Comparison of ENCODE assay signal across 25 cellular contexts in the genomic region with DNA sequence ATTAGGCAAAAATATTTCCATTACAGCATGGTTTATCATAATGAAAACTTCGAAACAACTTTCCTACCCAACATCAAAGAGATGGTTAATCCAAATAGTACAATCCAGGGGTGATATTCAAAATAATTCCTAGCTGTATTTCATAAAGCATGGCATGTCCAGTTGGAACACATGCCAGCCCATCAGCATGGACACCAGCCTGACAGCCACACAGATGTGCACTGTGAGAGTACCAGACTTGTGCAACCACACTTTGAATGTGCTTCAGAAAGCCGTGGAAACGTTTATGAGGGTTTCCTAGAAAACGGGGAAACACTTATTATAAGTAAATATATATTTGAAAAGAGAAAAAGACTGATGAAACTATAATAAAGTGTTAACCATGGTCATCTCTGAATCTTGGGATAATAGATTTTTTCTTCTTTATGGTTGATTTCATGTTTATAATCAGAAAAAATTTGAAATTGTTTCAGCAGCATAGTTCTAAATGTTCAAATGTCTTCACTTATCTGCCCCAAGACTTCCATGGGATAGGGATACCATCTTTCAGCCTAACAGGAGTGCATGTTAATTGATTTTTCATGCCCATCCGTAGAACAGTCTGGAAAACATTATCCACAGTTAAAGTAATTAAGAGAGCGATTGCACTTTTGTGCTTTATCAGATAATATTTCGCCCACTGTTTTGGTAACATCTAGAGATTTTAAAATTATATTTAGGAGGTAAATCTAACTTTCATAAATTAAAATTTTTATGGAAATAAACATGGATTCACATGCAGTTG.
"Had no signal": no experiment of that assay in that cellular context is flagged by ENCODE, and none has a peak within 500 bp of the region (broad histone marks: within the 10 kb centered on the region; RNA-seq: fewer than 3 reads in every experiment).

No MANE protein-coding gene starts in this region.

- H3K9me3 Mint-ChIP-seq: activated CD4-positive, alpha-beta memory T cell treated with anti-CD3 and anti-CD28 coated beads for 36 hours; activated CD4-positive, alpha-beta T cell treated with anti-CD3 and anti-CD28 coated beads, Interleukin-2, amount 10 ng/mL, durations not matched to agents 24 days and 14 days; activated T-cell treated with anti-CD3 and anti-CD28 coated beads, Interleukin-2, amount 50 U/mL, for 4 hours; activated T-helper 17 cell treated with anti-CD3 and anti-CD28 coated beads, Interleukin-2, amount 50 U/mL, for 72 hours had no signal

- H3K36me3 ChIP-seq: brain microvascular endothelial cell, esophagus muscularis mucosa had no signal

- H3K4me3 ChIP-seq: esophagus muscularis mucosa had no signal

- H3K27me3 Mint-ChIP-seq: activated CD4-positive, alpha-beta memory T cell treated with anti-CD3 and anti-CD28 coated beads for 36 hours; activated CD4-positive, alpha-beta T cell treated with anti-CD3 and anti-CD28 coated beads for 36 hours; activated CD4-positive, alpha-beta T cell treated with anti-CD3 and anti-CD28 coated beads, Interleukin-2, amount 10 ng/mL, durations not matched to agents 24 days and 14 days; effector memory CD8-positive, alpha-beta T cell had no signal

- H3K27ac ChIP-seq: brain microvascular endothelial cell, esophagus muscularis mucosa had no signal

- H3K4me3 Mint-ChIP-seq: activated CD4-positive, alpha-beta memory T cell treated with anti-CD3 and anti-CD28 coated beads for 36 hours; activated CD4-positive, alpha-beta T cell treated with anti-CD3 and anti-CD28 coated beads for 36 hours; activated CD4-positive, alpha-beta T cell treated with anti-CD3 and anti-CD28 coated beads, Interleukin-2, amount 10 ng/mL, durations not matched to agents 24 days and 14 days; activated naive CD8-positive, alpha-beta T cell; activated T-cell treated with anti-CD3 and anti-CD28 coated beads, Interleukin-2, amount 50 U/mL, for 4 hours; activated T-helper 17 cell treated with anti-CD3 and anti-CD28 coated beads, Interleukin-2, amount 50 U/mL, for 72 hours; effector memory CD8-positive, alpha-beta T cell had no signal

- H3K4me1 Mint-ChIP-seq: activated CD4-positive, alpha-beta T cell treated with anti-CD3 and anti-CD28 coated beads for 36 hours; activated CD4-positive, alpha-beta T cell treated with anti-CD3 and anti-CD28 coated beads, Interleukin-2, amount 10 ng/mL, durations not matched to agents 24 days and 14 days; activated T-helper 17 cell treated with anti-CD3 and anti-CD28 coated beads, Interleukin-2, amount 50 U/mL, for 72 hours had no signal

- ATAC-seq: activated CD4-positive, alpha-beta T cell treated with anti-CD3 and anti-CD28 coated beads for 36 hours; activated T-cell treated with anti-CD3 and anti-CD28 coated beads, Interleukin-2, amount 50 U/mL, for 4 hours; activated T-helper 17 cell treated with anti-CD3 and anti-CD28 coated beads, Interleukin-2, amount 50 U/mL, for 72 hours; effector memory CD8-positive, alpha-beta T cell had no signal

- H3K27me3 ChIP-seq: brain microvascular endothelial cell, esophagus muscularis mucosa had no signal

- H3K36me3 Mint-ChIP-seq: activated CD4-positive, alpha-beta memory T cell treated with anti-CD3 and anti-CD28 coated beads for 36 hours; activated naive CD8-positive, alpha-beta T cell had no signal

- DNase-seq: activated CD4-positive, alpha-beta memory T cell treated with anti-CD3 and anti-CD28 coated beads for 36 hours; activated CD4-positive, alpha-beta T cell treated with anti-CD3 and anti-CD28 coated beads for 36 hours; activated CD4-positive, alpha-beta T cell treated with anti-CD3 and anti-CD28 coated beads, Interleukin-2, amount 10 ng/mL, durations not matched to agents 24 days and 14 days; activated CD4-positive, CD25-positive, alpha-beta regulatory T cell; activated CD4-positive, CD25-positive, alpha-beta regulatory T cell treated with anti-CD3 and anti-CD28 coated beads, Interleukin-2, amount 50 U/mL, for 72 hours; activated effector memory CD4-positive, alpha-beta T cell treated with Interleukin-2 at 50 U/mL for 16 hours; activated gamma-delta T cell treated with Interleukin-2 at 50 U/mL for 16 hours; activated naive CD4-positive, alpha-beta T cell treated with anti-CD3 and anti-CD28 coated beads, Interleukin-2, amount 50 U/mL, for 16 hours; activated naive CD4-positive, alpha-beta T cell treated with Interleukin-2 at 50 U/mL for 16 hours; activated T-cell treated with anti-CD3 and anti-CD28 coated beads, Interleukin-2, amount 50 U/mL, for 4 hours; amniotic stem cell; anterior cingulate cortex; brain microvascular endothelial cell; cortex of kidney; dermis blood vessel endothelial cell; effector CD4-positive, alpha-beta T cell; effector memory CD8-positive, alpha-beta T cell; erythroblast; foreskin fibroblast; head of caudate nucleus; hippocampal formation; T-helper 2 cell had no signal

- H3K27ac Mint-ChIP-seq: activated CD4-positive, alpha-beta memory T cell treated with anti-CD3 and anti-CD28 coated beads for 36 hours; activated CD4-positive, alpha-beta T cell treated with anti-CD3 and anti-CD28 coated beads for 36 hours; activated CD4-positive, alpha-beta T cell treated with anti-CD3 and anti-CD28 coated beads, Interleukin-2, amount 10 ng/mL, durations not matched to agents 24 days and 14 days; activated naive CD8-positive, alpha-beta T cell; activated T-helper 17 cell treated with anti-CD3 and anti-CD28 coated beads, Interleukin-2, amount 50 U/mL, for 72 hours; effector memory CD8-positive, alpha-beta T cell had no signal

- H3K9me3 ChIP-seq: esophagus muscularis mucosa had no signal
